ENCODE assay signal across 22 cellular contexts in genomic region chr9:20419552-20419951, GRCh38.
DNase-seq lines count a peak whose midpoint lies in the region; ATAC-seq and TF ChIP-seq lines count a peak whose summit lies in the region.
"Had no signal": no experiment of that assay in that cellular context is flagged by ENCODE, and none has a peak within 500 bp of the region (broad histone marks: within the 10 kb centered on the region; RNA-seq: fewer than 3 reads in every experiment).

No MANE protein-coding gene starts in this region.

- no peaks in the 10 kb centered on the region for H3K27me3 Mint-ChIP-seq in natural killer cell treated with Interleukin-12 subunit alpha and Interleukin-12 subunit beta and Interleukin-15 and Interleukin-18, amount 100 ng/mL, for 72 hours
- no peaks in the 10 kb centered on the region for H3K27me3 Mint-ChIP-seq in natural killer cell (ENCODE audit: low read depth in 2 of 2)
- H3K27me3 Mint-ChIP-seq: B cell had no signal

- H3K9ac ChIP-seq in SK-N-MC (ENCODE audit: insufficient read length) = no peak overlapping the region
- H3K9ac ChIP-seq: KMS-11 had no signal

- H3K9me3 ChIP-seq in SK-N-MC (ENCODE audit: low read depth, low read length) (no peaks in the 10 kb centered on the region), aorta (ENCODE audit: control insufficient read depth, low read length) (no peaks in the 10 kb centered on the region)
- H3K9me3 ChIP-seq: HAP-1, SJSA1 had no signal

- H3K4me3 ChIP-seq in SK-N-MC = no peak overlapping the region
- no peak overlapping the region for H3K4me3 ChIP-seq in aorta (ENCODE audit: low read length in 2 of 2)
- H3K4me3 ChIP-seq: GM23338, HAP-1, SJSA1 had no signal

- H3K27ac Mint-ChIP-seq in natural killer cell treated with Interleukin-12 subunit alpha and Interleukin-12 subunit beta and Interleukin-15 and Interleukin-18, amount 100 ng/mL, for 72 hours = no peak overlapping the region
- H3K27ac Mint-ChIP-seq in natural killer cell = no peak overlapping the region
- H3K27ac Mint-ChIP-seq: B cell, CD14-positive monocyte, GM23338 had no signal

- WGBS in aorta, 2 donors = 70 to 75% methylated on average over 3 of the region's 3 CpGs

- no peak for DNase-seq in natural killer cell treated with Interleukin-12 subunit alpha and Interleukin-12 subunit beta and Interleukin-15 and Interleukin-18, amount 100 ng/mL, for 72 hours (ENCODE audit: low spot score)
- DNase-seq in natural killer cell (no peak), SK-N-MC (ENCODE audit: low read depth, low spot score) (no peak), inferior parietal cortex (ENCODE audit: extremely low spot score) (peak; percentile 54), SKM-1 (lab: John Stamatoyannopoulos, UW; ENCODE audit: unreplicated experiment) (no peak), aorta (no peak)
- DNase-seq in stimulated activated CD8-positive, alpha-beta memory T cell treated with anti-CD3 and anti-CD28 coated beads, Interleukin-4, amount 100 ng/mL, for 48 hours = no peak
- DNase-seq: 8988T, DMS79, NCI-H1105 treated with DMSO at 0.1 percent for 48 hours, NCI-H2029 treated with DMSO at 0.1 percent for 48 hours, NCI-H2171, NCI-H345, NCI-H524 treated with DMSO at 0.1 percent for 48 hours, NCI-H82 had no signal

- no peaks in the 10 kb centered on the region for H3K4me1 ChIP-seq in aorta (ENCODE audit: control insufficient read depth in 1 of 2, insufficient read depth in 2 of 2, low read length in 2 of 2)
- H3K4me1 ChIP-seq: SJSA1 had no signal

- no peaks in the 10 kb centered on the region for H3K36me3 Mint-ChIP-seq in natural killer cell treated with Interleukin-12 subunit alpha and Interleukin-12 subunit beta and Interleukin-15 and Interleukin-18, amount 100 ng/mL, for 72 hours
- H3K36me3 Mint-ChIP-seq in natural killer cell = no peaks in the 10 kb centered on the region
- H3K36me3 Mint-ChIP-seq: CD14-positive monocyte had no signal

- H3K9me3 Mint-ChIP-seq in natural killer cell treated with Interleukin-12 subunit alpha and Interleukin-12 subunit beta and Interleukin-15 and Interleukin-18, amount 100 ng/mL, for 72 hours = no peaks in the 10 kb centered on the region
- no peaks in the 10 kb centered on the region for H3K9me3 Mint-ChIP-seq in natural killer cell
- H3K9me3 Mint-ChIP-seq: CD14-positive monocyte, GM23338 had no signal

- intact Hi-C loops in natural killer cell (cut with micrococcal nuclease) (no loop called here), aorta (cut with DNase I) (no loop called here)

- H3K36me3 ChIP-seq in SK-N-MC (ENCODE audit: insufficient read depth, low read length) (no peaks in the 10 kb centered on the region), aorta (ENCODE audit: control insufficient read depth in 1 of 2, insufficient read depth in 2 of 2, low read length in 1 of 2) (no peaks in the 10 kb centered on the region)
- H3K36me3 ChIP-seq: HAP-1, SJSA1 had no signal

- peak overlapping the region; percentile 63 for H3K4me3 Mint-ChIP-seq in natural killer cell treated with Interleukin-12 subunit alpha and Interleukin-12 subunit beta and Interleukin-15 and Interleukin-18, amount 100 ng/mL, for 72 hours
- H3K4me3 Mint-ChIP-seq in natural killer cell = no peak overlapping the region
- H3K4me3 Mint-ChIP-seq: B cell, CD14-positive monocyte, GM23338 had no signal

- ATAC-seq in natural killer cell treated with Interleukin-12 subunit alpha and Interleukin-12 subunit beta and Interleukin-15 and Interleukin-18, amount 100 ng/mL, for 72 hours = peak in 1 of 2 donors; percentile 49
- ATAC-seq in natural killer cell = no peak
- no peak for ATAC-seq in aorta (ENCODE audit: low FRiP score)
- no peak for ATAC-seq in HG02870 (IDR thresholded peaks at IDR 0.05; ENCODE audit: unreplicated experiment)
- ATAC-seq: GM23338 had no signal

- peaks cover 14 to 22% of the 10 kb centered on the region in 2 donors for H3K4me1 Mint-ChIP-seq in natural killer cell treated with Interleukin-12 subunit alpha and Interleukin-12 subunit beta and Interleukin-15 and Interleukin-18, amount 100 ng/mL, for 72 hours (ENCODE audit: low read depth in 2 of 2)
- peaks cover 10 to 12% of the 10 kb centered on the region in 2 donors for H3K4me1 Mint-ChIP-seq in natural killer cell
- H3K4me1 Mint-ChIP-seq: B cell, CD14-positive monocyte had no signal

- H3K27ac ChIP-seq in SK-N-MC (peak overlapping the region; percentile 42; the same call in 1 of the 2 replicates), aorta (ENCODE audit: low read depth in 1 of 2, low read length in 2 of 2) (no peak overlapping the region)
- H3K27ac ChIP-seq: KMS-11, SJSA1 had no signal

- no peak for TF ChIP-seq CTCF in natural killer cell (IDR thresholded peaks at IDR 0.05)

- no peaks in the 10 kb centered on the region for H3K27me3 ChIP-seq in aorta (ENCODE audit: control insufficient read depth in 1 of 2, insufficient read depth in 2 of 2, low read length in 1 of 2)
- H3K27me3 ChIP-seq: SJSA1 had no signal
